ENCODE assay signal across 16 cellular contexts in the genomic region with DNA sequence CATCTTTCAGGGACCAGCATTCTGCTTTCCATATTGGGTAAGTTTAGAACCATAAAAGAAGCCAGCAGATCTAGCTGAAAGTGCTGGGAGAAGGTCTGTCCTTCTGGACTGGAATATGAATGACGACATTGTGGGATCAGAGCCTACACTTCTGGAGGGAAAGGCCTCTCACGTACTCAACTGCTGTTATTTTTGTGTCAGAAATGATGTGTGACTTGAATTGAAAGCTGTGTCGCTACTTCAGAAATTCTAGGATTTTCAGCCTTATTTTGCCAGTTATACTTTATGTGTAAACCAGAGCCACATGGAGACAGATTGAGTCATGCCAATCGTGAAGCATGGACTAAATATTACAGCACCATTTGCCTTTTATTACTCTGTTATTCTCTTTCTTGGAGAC.
"Had no signal": no experiment of that assay in that cellular context is flagged by ENCODE, and none has a peak within 500 bp of the region (broad histone marks: within the 10 kb centered on the region; RNA-seq: fewer than 3 reads in every experiment).

No MANE protein-coding gene starts in this region.

- H3K27me3 Mint-ChIP-seq: stimulated activated memory B cell treated with anti-CD40 and anti-IgM and Interleukin-4, amounts not matched to agents 10 μg/mL and 1 μg/mL and 100 μg/mL, for 72 hours had no signal

- H3K27me3 ChIP-seq: cardiac muscle cell, esophagus squamous epithelium, spleen, uterus had no signal

- H3K4me3 Mint-ChIP-seq: activated CD4-positive, alpha-beta memory T cell treated with anti-CD3 and anti-CD28 coated beads for 36 hours; activated naive CD8-positive, alpha-beta T cell treated with anti-CD3 and anti-CD28 coated beads for 36 hours; mesothelial cell of epicardium; stimulated activated memory B cell treated with anti-CD40 and anti-IgM and Interleukin-4, amounts not matched to agents 10 μg/mL and 1 μg/mL and 100 μg/mL, for 72 hours had no signal

- FAIRE-seq: colon, frontal cortex, kidney had no signal

- H3K9me3 ChIP-seq: esophagus squamous epithelium, spleen, uterus had no signal

- H3K4me3 ChIP-seq: cardiac muscle cell, esophagus squamous epithelium, spleen, uterus had no signal

- H3K27ac Mint-ChIP-seq: activated CD4-positive, alpha-beta memory T cell treated with anti-CD3 and anti-CD28 coated beads for 36 hours; activated naive CD8-positive, alpha-beta T cell treated with anti-CD3 and anti-CD28 coated beads for 36 hours; mesothelial cell of epicardium; stimulated activated memory B cell treated with anti-CD40 and anti-IgM and Interleukin-4, amounts not matched to agents 10 μg/mL and 1 μg/mL and 100 μg/mL, for 72 hours had no signal

- ATAC-seq: stimulated activated memory B cell treated with anti-CD40 and anti-IgM and Interleukin-4, amounts not matched to agents 10 μg/mL and 1 μg/mL and 100 μg/mL, for 72 hours had no signal

- DNase-seq: activated CD4-positive, alpha-beta memory T cell treated with anti-CD3 and anti-CD28 coated beads for 36 hours; activated gamma-delta T cell; activated naive CD8-positive, alpha-beta T cell treated with anti-CD3 and anti-CD28 coated beads for 36 hours; activated T-cell treated with anti-CD3 and anti-CD28 coated beads, Interleukin-2, amount 50 U/mL, for 48 hours; anterior cingulate cortex; esophagus squamous epithelium; kidney; spleen; stimulated activated CD4-positive, alpha-beta T cell treated with anti-CD3 and anti-CD28 coated beads, Interleukin-1b, Interleukin-23, amount 100 ng/mL, for 48 hours; uterus had no signal

- H3K36me3 Mint-ChIP-seq: activated CD4-positive, alpha-beta memory T cell treated with anti-CD3 and anti-CD28 coated beads for 36 hours; activated naive CD8-positive, alpha-beta T cell treated with anti-CD3 and anti-CD28 coated beads for 36 hours; stimulated activated memory B cell treated with anti-CD40 and anti-IgM and Interleukin-4, amounts not matched to agents 10 μg/mL and 1 μg/mL and 100 μg/mL, for 72 hours had no signal

- H3K4me1 ChIP-seq: spleen, uterus had no signal

- H3K27ac ChIP-seq: cardiac muscle cell, esophagus squamous epithelium, spleen, uterus, VCaP had no signal

- H3K9me3 Mint-ChIP-seq: activated CD4-positive, alpha-beta memory T cell treated with anti-CD3 and anti-CD28 coated beads for 36 hours; activated naive CD8-positive, alpha-beta T cell treated with anti-CD3 and anti-CD28 coated beads for 36 hours; mesothelial cell of epicardium; stimulated activated memory B cell treated with anti-CD40 and anti-IgM and Interleukin-4, amounts not matched to agents 10 μg/mL and 1 μg/mL and 100 μg/mL, for 72 hours had no signal

- H3K4me1 Mint-ChIP-seq: activated naive CD8-positive, alpha-beta T cell treated with anti-CD3 and anti-CD28 coated beads for 36 hours; stimulated activated memory B cell treated with anti-CD40 and anti-IgM and Interleukin-4, amounts not matched to agents 10 μg/mL and 1 μg/mL and 100 μg/mL, for 72 hours had no signal

- H3K36me3 ChIP-seq: cardiac muscle cell, spleen, uterus had no signal
